Comparison of ENCODE assay signal across 20 cellular contexts in the genomic region with DNA sequence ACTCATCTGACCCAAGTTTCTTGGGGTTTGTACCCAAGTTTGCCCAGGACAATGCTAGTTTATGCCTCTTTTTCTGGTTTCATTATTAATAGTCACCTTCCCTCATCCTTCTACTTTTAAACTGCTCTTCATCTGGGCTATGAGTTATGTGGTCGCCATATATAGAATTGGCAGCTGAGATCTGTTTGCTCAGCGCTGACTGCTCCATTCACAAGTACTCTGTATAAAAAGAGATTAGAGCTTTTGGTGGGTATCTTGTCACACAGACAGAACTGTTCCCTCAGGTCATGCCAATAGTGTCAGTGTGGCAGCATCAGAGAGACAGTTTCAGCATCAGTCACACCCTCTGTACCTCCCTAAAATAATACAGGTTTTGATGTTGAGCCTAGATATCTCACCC.
DNase-seq lines count a peak whose midpoint lies in the region; ATAC-seq, FAIRE-seq and TF ChIP-seq lines count a peak whose summit lies in the region.
"Had no signal": no experiment of that assay in that cellular context is flagged by ENCODE, and none has a peak within 500 bp of the region (broad histone marks: within the 10 kb centered on the region; RNA-seq: fewer than 3 reads in every experiment).

No MANE protein-coding gene starts in this region.

- no peaks in the 10 kb centered on the region for H3K9me3 ChIP-seq in gastrocnemius medialis
- H3K9me3 ChIP-seq: BLaER1, Caco-2, HAP-1 had no signal

- no peak for TF ChIP-seq CTCF in gastrocnemius medialis (IDR thresholded peaks at IDR 0.05 in 4 of 5, conservative IDR thresholded peaks at IDR 0.05 in 1 of 5)

- peaks cover 0 to 3% of the 10 kb centered on the region in 2 donors for H3K4me1 ChIP-seq in gastrocnemius medialis
- H3K4me1 ChIP-seq: BLaER1, Caco-2, HAP-1 had no signal

- intact Hi-C loops in gastrocnemius medialis (cut with DNase I; ENCODE audit: low total_unique reads), result no loop called here

- H3K4me3 ChIP-seq in gastrocnemius medialis, result no peak overlapping the region
- H3K4me3 ChIP-seq: BLaER1, HAP-1 had no signal

- TF ChIP-seq POLR2A in gastrocnemius medialis (IDR thresholded peaks at IDR 0.05), result no peak

- H3K36me3 ChIP-seq in gastrocnemius medialis, result no peaks in the 10 kb centered on the region
- H3K36me3 ChIP-seq: BLaER1, HAP-1 had no signal

- H3K27ac ChIP-seq in gastrocnemius medialis, result peak overlapping the region in 3 of 4 donors; percentile 3 to 35 (median 33)
- H3K27ac ChIP-seq: BLaER1, C4-2B had no signal

- FAIRE-seq in RCC 7860 (lab: Jason Lieb, UNC), result no peak
- FAIRE-seq: GM12891, GM18507, H54 had no signal

- in situ Hi-C loops in gastrocnemius medialis (cut with MboI; ENCODE audit: low sequenced_read_pairs in 4 of 4), result no loop called here

- peak; percentile 75 to 89 for ATAC-seq in gastrocnemius medialis
- ATAC-seq: CD8-positive, alpha-beta T cell had no signal

- DNase-seq in SHP77 treated with DMSO at 0.1 percent for 48 hours (lab: John Stamatoyannopoulos, UW), result peak; percentile 3
- DNase-seq in SHP77 (lab: John Stamatoyannopoulos, UW), result no peak
- peak; percentile 16 for DNase-seq in NCI-H69 (lab: John Stamatoyannopoulos, UW)
- no peak for DNase-seq in gastrocnemius medialis
- DNase-seq in RCC 7860 (ENCODE audit: low spot score), result no peak
- DNase-seq in mucosa of gallbladder (ENCODE audit: low spot score), result no peak
- DNase-seq: Caco-2; CD4-positive, CD25-positive, alpha-beta regulatory T cell; CD8-positive, alpha-beta T cell; DMS153; DMS79 treated with DMSO at 0.1 percent for 48 hours; GF-D8; GOT3; HFFc6 had no signal

- H3K27me3 ChIP-seq in gastrocnemius medialis, result no peaks in the 10 kb centered on the region
- H3K27me3 ChIP-seq: BLaER1 had no signal

Comparison
In these comparisons a context has a peak if more than half of its experiments do, and no peak if none do; other contexts are left out.
1. DNase-seq: peak in SHP77 treated with DMSO at 0.1 percent for 48 hours (single experiment) and NCI-H69 (single experiment); none in SHP77 (0 of 2), gastrocnemius medialis (0 of 2), RCC 7860 (single experiment) and mucosa of gallbladder (single experiment).